In the genomic region with DNA sequence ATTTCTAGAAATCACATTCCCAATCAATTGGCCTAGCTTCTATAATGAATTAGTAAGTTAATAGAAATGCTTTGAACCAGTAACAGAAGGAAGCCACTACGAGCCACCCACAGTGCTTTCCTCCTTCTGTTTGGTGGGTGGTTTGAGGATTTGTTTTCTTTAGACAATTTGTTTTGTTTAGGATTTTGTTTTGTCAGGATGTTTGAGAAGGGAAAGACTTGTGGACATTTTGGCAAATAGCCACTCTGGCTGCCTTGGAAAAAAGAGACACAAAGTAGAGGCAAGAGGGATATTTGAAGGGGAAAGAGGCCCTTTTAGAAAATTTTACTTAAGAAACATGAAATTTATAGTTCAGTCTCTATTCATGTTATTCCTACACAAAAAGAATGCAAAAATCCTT, we compare ENCODE assay signal across 2 cellular contexts.
TF ChIP-seq lines count a peak whose summit lies in the region.

No MANE protein-coding gene starts in this region.

TF ChIP-seq in HCT116, 20 proteins besides CTCF, POLR2A, EP300 and RAD21:
- no peak for TF ChIP-seq CBX3 (IDR thresholded peaks at IDR 0.05; ENCODE audit: low read depth)
- TF ChIP-seq ELF1 (IDR thresholded peaks at IDR 0.05; ENCODE audit: borderline replicate concordance, low read depth), result no peak
- no peak for TF ChIP-seq CEBPB (IDR thresholded peaks at IDR 0.05; ENCODE audit: low read depth)
- TF ChIP-seq EZH2 (IDR thresholded peaks at IDR 0.05), result no peak
- TF ChIP-seq ZFX (IDR thresholded peaks at IDR 0.05), result no peak
- no peak for TF ChIP-seq SP1 (IDR thresholded peaks at IDR 0.05; ENCODE audit: low read depth)
- no peak for TF ChIP-seq POLR2AphosphoS5 (IDR thresholded peaks at IDR 0.05; ENCODE audit: low read depth, low read length)
- TF ChIP-seq ZNF274 (IDR thresholded peaks at IDR 0.05; ENCODE audit: low read depth, low read length), result no peak
- TF ChIP-seq, protein P1, sequence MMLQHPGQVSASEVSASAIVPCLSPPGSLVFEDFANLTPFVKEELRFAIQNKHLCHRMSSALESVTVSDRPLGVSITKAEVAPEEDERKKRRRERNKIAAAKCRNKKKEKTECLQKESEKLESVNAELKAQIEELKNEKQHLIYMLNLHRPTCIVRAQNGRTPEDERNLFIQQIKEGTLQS (IDR thresholded peaks at IDR 0.05), result no peak
- no peak for TF ChIP-seq SRF (IDR thresholded peaks at IDR 0.05; ENCODE audit: low read depth)
- no peak for TF ChIP-seq TCF7L2 (IDR thresholded peaks at IDR 0.05; ENCODE audit: borderline replicate concordance, extremely low read depth, insufficient read depth, insufficient read length)
- TF ChIP-seq SIN3A (IDR thresholded peaks at IDR 0.05; ENCODE audit: low read depth), result no peak
- TF ChIP-seq, protein P2, sequence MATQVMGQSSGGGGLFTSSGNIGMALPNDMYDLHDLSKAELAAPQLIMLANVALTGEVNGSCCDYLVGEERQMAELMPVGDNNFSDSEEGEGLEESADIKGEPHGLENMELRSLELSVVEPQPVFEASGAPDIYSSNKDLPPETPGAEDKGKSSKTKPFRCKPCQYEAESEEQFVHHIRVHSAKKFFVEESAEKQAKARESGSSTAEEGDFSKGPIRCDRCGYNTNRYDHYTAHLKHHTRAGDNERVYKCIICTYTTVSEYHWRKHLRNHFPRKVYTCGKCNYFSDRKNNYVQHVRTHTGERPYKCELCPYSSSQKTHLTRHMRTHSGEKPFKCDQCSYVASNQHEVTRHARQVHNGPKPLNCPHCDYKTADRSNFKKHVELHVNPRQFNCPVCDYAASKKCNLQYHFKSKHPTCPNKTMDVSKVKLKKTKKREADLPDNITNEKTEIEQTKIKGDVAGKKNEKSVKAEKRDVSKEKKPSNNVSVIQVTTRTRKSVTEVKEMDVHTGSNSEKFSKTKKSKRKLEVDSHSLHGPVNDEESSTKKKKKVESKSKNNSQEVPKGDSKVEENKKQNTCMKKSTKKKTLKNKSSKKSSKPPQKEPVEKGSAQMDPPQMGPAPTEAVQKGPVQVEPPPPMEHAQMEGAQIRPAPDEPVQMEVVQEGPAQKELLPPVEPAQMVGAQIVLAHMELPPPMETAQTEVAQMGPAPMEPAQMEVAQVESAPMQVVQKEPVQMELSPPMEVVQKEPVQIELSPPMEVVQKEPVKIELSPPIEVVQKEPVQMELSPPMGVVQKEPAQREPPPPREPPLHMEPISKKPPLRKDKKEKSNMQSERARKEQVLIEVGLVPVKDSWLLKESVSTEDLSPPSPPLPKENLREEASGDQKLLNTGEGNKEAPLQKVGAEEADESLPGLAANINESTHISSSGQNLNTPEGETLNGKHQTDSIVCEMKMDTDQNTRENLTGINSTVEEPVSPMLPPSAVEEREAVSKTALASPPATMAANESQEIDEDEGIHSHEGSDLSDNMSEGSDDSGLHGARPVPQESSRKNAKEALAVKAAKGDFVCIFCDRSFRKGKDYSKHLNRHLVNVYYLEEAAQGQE (IDR thresholded peaks at IDR 0.05; ENCODE audit: low read depth), result no peak
- TF ChIP-seq EGR1 (IDR thresholded peaks at IDR 0.05; ENCODE audit: low read depth), result no peak
- no peak for TF ChIP-seq JUND (IDR thresholded peaks at IDR 0.05)
- no peak for TF ChIP-seq YY1 (IDR thresholded peaks at IDR 0.05; ENCODE audit: extremely low read depth, insufficient replicate concordance, low read depth, low read length)
- TF ChIP-seq, protein P3, sequence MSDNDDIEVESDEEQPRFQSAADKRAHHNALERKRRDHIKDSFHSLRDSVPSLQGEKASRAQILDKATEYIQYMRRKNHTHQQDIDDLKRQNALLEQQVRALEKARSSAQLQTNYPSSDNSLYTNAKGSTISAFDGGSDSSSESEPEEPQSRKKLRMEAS (IDR thresholded peaks at IDR 0.05), result no peak
- no peak for TF ChIP-seq EZH2phosphoT487 (IDR thresholded peaks at IDR 0.05; ENCODE audit: borderline replicate concordance)

TF ChIP-seq in K562, 482 proteins besides CTCF, POLR2A, EP300 and RAD21:
- no peak for TF ChIP-seq TCF3 (CRISPR knock-in tag; IDR thresholded peaks at IDR 0.05)
- no peak for TF ChIP-seq ARHGAP35 (IDR thresholded peaks at IDR 0.05; ENCODE audit: partially characterized antibody)
- TF ChIP-seq TCFL5 (CRISPR knock-in tag; conservative IDR thresholded peaks at IDR 0.05), result no peak
- no peak for TF ChIP-seq MYBL2 (IDR thresholded peaks at IDR 0.05; ENCODE audit: low read depth)
- TF ChIP-seq MYBL2 (CRISPR knock-in tag; IDR thresholded peaks at IDR 0.05; ENCODE audit: borderline replicate concordance), result no peak
- TF ChIP-seq SREBF1 (IDR thresholded peaks at IDR 0.05; ENCODE audit: borderline replicate concordance, low read depth, low read length), result no peak
- no peak for TF ChIP-seq ZNF175 (CRISPR knock-in tag; IDR thresholded peaks at IDR 0.05; ENCODE audit: low read depth)
- TF ChIP-seq SREBF2 (CRISPR knock-in tag; IDR thresholded peaks at IDR 0.05), result no peak
- TF ChIP-seq FOXK1 (CRISPR knock-in tag; IDR thresholded peaks at IDR 0.05; ENCODE audit: borderline replicate concordance), result no peak
- no peak for TF ChIP-seq ZNF764 (CRISPR knock-in tag; IDR thresholded peaks at IDR 0.05; ENCODE audit: low read depth)
- no peak for TF ChIP-seq HNRNPL (IDR thresholded peaks at IDR 0.05; ENCODE audit: low read depth, low read length)
TF ChIP-seq in K562: peak in this region for 0.
